In genomic region chr14:100170880-100171279, GRCh38 we compare ENCODE assay signal across 21 cellular contexts. TPM values are rescaled to one million over a fixed set of nuclear protein-coding genes. Genes with fewer than 3 reads are reported as not detected.
DNase-seq lines count a peak whose midpoint lies in the region; ATAC-seq, FAIRE-seq and TF ChIP-seq lines count a peak whose summit lies in the region.
"Had no signal": no experiment of that assay in that cellular context is flagged by ENCODE, and none has a peak within 500 bp of the region (broad histone marks: within the 10 kb centered on the region; RNA-seq: fewer than 3 reads in every experiment).

No MANE protein-coding gene starts in this region.

- TF ChIP-seq RAD21 in neural cell (conservative IDR thresholded peaks at IDR 0.05) = no peak

- intact Hi-C loops in A673 (cut with micrococcal nuclease; ENCODE audit: unreplicated experiment) = no loop called here

- peak; percentile 52 for TF ChIP-seq EP300 in neural cell (conservative IDR thresholded peaks at IDR 0.05; ENCODE audit: poor library complexity, severe bottlenecking)

- H3K27me3 Mint-ChIP-seq in activated T-cell treated with anti-CD3 and anti-CD28 coated beads, Interleukin-2, amount 50 U/mL, for 4 hours (ENCODE audit: low read depth) = peaks cover 8% of the 10 kb centered on the region

- H3K9ac ChIP-seq in neural cell (ENCODE audit: low read length) = no peak overlapping the region

- H3K9me2 ChIP-seq in neural cell (ENCODE audit: insufficient read depth, low read length) = no peaks in the 10 kb centered on the region

- FAIRE-seq in GM12891 (lab: Jason Lieb, UNC) (peak; percentile 40), HTR-8/SVneo (lab: Jason Lieb, UNC) (peak; percentile 94)
- FAIRE-seq: A549, GM12892, GM19239, H54 had no signal

- no peaks in the 10 kb centered on the region for H3K36me3 Mint-ChIP-seq in activated T-cell treated with anti-CD3 and anti-CD28 coated beads, Interleukin-2, amount 50 U/mL, for 4 hours (ENCODE audit: insufficient read depth)
- H3K36me3 Mint-ChIP-seq: CD4-positive, alpha-beta memory T cell had no signal

- H3K27me3 ChIP-seq in neural cell (ENCODE audit: insufficient read depth, low read depth, low read length) (peaks cover 5% of the 10 kb centered on the region), A673 (replicated peaks; ENCODE audit: insufficient read depth, low read depth, low read length, poor library complexity) (no peaks in the 10 kb centered on the region)

- TF ChIP-seq CTCF in neural cell (IDR thresholded peaks at IDR 0.05; ENCODE audit: poor library complexity, severe bottlenecking) (no peak), A673 (conservative IDR thresholded peaks at IDR 0.05; ENCODE audit: low read depth, low read length) (no peak)

- DNase-seq in GM12891 (ENCODE audit: insufficient read length, low spot score) = no peak
- DNase-seq in HTR-8/SVneo (ENCODE audit: insufficient read length, low spot score) = no peak
- DNase-seq in A673 (ENCODE audit: low spot score) = no peak
- no peak for DNase-seq in activated T-cell treated with anti-CD3 and anti-CD28 coated beads, Interleukin-2, amount 50 U/mL, for 4 hours
- DNase-seq: 8988T; C1 segment of cervical spinal cord; Calu3; CD4-positive, alpha-beta memory T cell; COR-L47; DMS53; DMS79 treated with DMSO at 0.1 percent for 48 hours; GF-D8 had no signal

- H3F3A ChIP-seq in neural cell (ENCODE audit: insufficient read depth, low read length, poor library complexity, severe bottlenecking) = no peaks in the 10 kb centered on the region

- H3K4me3 ChIP-seq in neural cell (ENCODE audit: low read length) (no peak overlapping the region), A673 (ENCODE audit: low read depth, low read length, poor library complexity, severe bottlenecking) (no peak overlapping the region)
- H3K4me3 ChIP-seq: A549, GM23338, HAP-1 had no signal

- POLR2A ChIA-PET in A673 (lab: Charles Lee; ENCODE audit: low non-redundant PET) = no interaction called here

- peaks cover 7% of the 10 kb centered on the region for H3K4me1 Mint-ChIP-seq in activated T-cell treated with anti-CD3 and anti-CD28 coated beads, Interleukin-2, amount 50 U/mL, for 4 hours (ENCODE audit: low read depth)

- no peak overlapping the region for H3K4me2 ChIP-seq in neural cell (ENCODE audit: low read length)
- H3K4me2 ChIP-seq: A549, GM23338 had no signal

- CTCF ChIA-PET in A673 (lab: Charles Lee) = no interaction called here

- H3K36me3 ChIP-seq in neural cell (ENCODE audit: insufficient read depth, low read length) (no peaks in the 10 kb centered on the region), A673 (ENCODE audit: insufficient read depth, low read length, poor library complexity, severe bottlenecking) (no peaks in the 10 kb centered on the region)
- H3K36me3 ChIP-seq: HAP-1 had no signal

- no peak for TF ChIP-seq POLR2A in GM12891 (IDR thresholded peaks at IDR 0.05; ENCODE audit: low read depth, low read length)

- no peak for ATAC-seq in GM21390 (IDR thresholded peaks at IDR 0.05; ENCODE audit: unreplicated experiment)
- ATAC-seq in activated T-cell treated with anti-CD3 and anti-CD28 coated beads, Interleukin-2, amount 50 U/mL, for 4 hours = no peak
- ATAC-seq: A549, GM23338 had no signal

- no peaks in the 10 kb centered on the region for H3K9me3 ChIP-seq in neural cell (ENCODE audit: low read length)
- no peaks in the 10 kb centered on the region for H3K9me3 ChIP-seq in A673 (ENCODE audit: low read depth, low read length, poor library complexity, severe bottlenecking)
- H3K9me3 ChIP-seq: A549, HAP-1 had no signal

- no peaks in the 10 kb centered on the region for H4K20me1 ChIP-seq in neural cell (ENCODE audit: insufficient read depth)

- no peaks in the 10 kb centered on the region for H3K9me3 Mint-ChIP-seq in activated T-cell treated with anti-CD3 and anti-CD28 coated beads, Interleukin-2, amount 50 U/mL, for 4 hours
- H3K9me3 Mint-ChIP-seq: GM23338 had no signal

- BruUV-seq in A673 (replicated peaks; lab: Mats Ljungman, UMichigan) = no TSS peak

- H3K4me1 ChIP-seq in A673 (ENCODE audit: insufficient read depth, low read length, poor library complexity, severe bottlenecking) = peaks cover 5% of the 10 kb centered on the region

- no peak overlapping the region for H2AFZ ChIP-seq in neural cell (ENCODE audit: low read depth, low read length)
- H2AFZ ChIP-seq: GM23338 had no signal

- no peak overlapping the region for H3K4me3 Mint-ChIP-seq in activated T-cell treated with anti-CD3 and anti-CD28 coated beads, Interleukin-2, amount 50 U/mL, for 4 hours
- H3K4me3 Mint-ChIP-seq: CD4-positive, alpha-beta memory T cell; GM23338 had no signal

- no peaks in the 10 kb centered on the region for H3K79me2 ChIP-seq in neural cell (replicated peaks; ENCODE audit: insufficient read depth, low read length)

- H3K27ac ChIP-seq in neural cell (ENCODE audit: low read length) = no peak overlapping the region
- no peak overlapping the region for H3K27ac ChIP-seq in A673 (ENCODE audit: low read depth, low read length, poor library complexity, severe bottlenecking)
- H3K27ac ChIP-seq: A549 had no signal

TF ChIP-seq in GM12891, 5 proteins besides CTCF, POLR2A, EP300 and RAD21:
- TF ChIP-seq PAX5 (IDR thresholded peaks at IDR 0.05; ENCODE audit: insufficient read depth, low read length, severe bottlenecking) (no peak), SPI1 (IDR thresholded peaks at IDR 0.05; ENCODE audit: low read depth, low read length) (no peak), POLR2AphosphoS5 (IDR thresholded peaks at IDR 0.05; ENCODE audit: low read depth, low read length) (no peak), POU2F2 (IDR thresholded peaks at IDR 0.05; ENCODE audit: low read depth, low read length) (no peak), TAF1 (IDR thresholded peaks at IDR 0.05; ENCODE audit: low read depth, low read length) (no peak)
TF ChIP-seq in GM12891: peak in this region for 0.

TF ChIP-seq in neural cell, 6 proteins besides CTCF, POLR2A, EP300 and RAD21:
- no peak for TF ChIP-seq MXI1 (conservative IDR thresholded peaks at IDR 0.05; ENCODE audit: poor library complexity, severe bottlenecking)
- no peak for TF ChIP-seq EZH2 (IDR thresholded peaks at IDR 0.05; ENCODE audit: borderline replicate concordance, insufficient read depth, low read length, poor library complexity, severe bottlenecking)
- no peak for TF ChIP-seq REST (IDR thresholded peaks at IDR 0.05; ENCODE audit: borderline replicate concordance)
- no peak for TF ChIP-seq SMC3 (conservative IDR thresholded peaks at IDR 0.05; ENCODE audit: poor library complexity)
- peak; percentile 26 for TF ChIP-seq POLR2AphosphoS5 (IDR thresholded peaks at IDR 0.05)
- TF ChIP-seq TAF1 (IDR thresholded peaks at IDR 0.05; ENCODE audit: low read depth) = no peak

RNA-seq across cellular contexts. Expression of gene DEGS2, which starts 11.4 kb away (rescaled TPM):
- polyA plus RNA-seq in GM12891 (2012; ENCODE audit: low read depth, missing spikeins) = 0.99 TPM
- polyA plus RNA-seq in neural cell = 0.37 TPM in 1 of 2 replicates, not detected in the other
- 0.23 and 0.24 TPM in 2 replicates for polyA minus RNA-seq in neural cell
- total RNA-seq in A673 (2021) = 0.07 TPM in 1 of 2 replicates, not detected in the other
- total RNA-seq in activated T-cell treated with anti-CD3 and anti-CD28 coated beads, Interleukin-2, amount 50 U/mL, for 4 hours = under 1 TPM; 0.19 to 0.40 (median 0.40) TPM
- polyA plus RNA-seq: BJ had no signal
